In the genomic region with DNA sequence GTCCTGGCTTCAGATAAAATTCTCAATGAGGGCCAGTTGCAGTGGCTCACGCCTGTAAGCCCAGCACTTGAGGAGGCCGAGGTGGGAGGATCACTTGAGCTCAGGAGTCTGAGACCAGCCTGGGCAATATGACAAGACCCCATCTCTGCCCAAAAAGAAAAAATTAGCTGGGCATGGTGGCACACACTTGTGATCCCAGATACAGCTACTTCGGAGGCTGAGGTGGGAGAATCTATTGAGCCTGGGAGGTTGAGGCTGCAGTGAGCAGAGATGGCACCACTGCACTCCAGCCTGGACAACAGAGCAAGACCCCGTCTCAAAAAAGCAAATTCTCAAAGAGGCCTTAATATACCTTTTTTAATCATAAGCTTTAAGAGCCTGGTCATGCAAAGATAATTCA, we compare ENCODE assay signal across 15 cellular contexts.
A peak's percentile ranks its signal among the peaks of the same experiment; 100 is the strongest.
DNase-seq lines count a peak whose midpoint lies in the region; ATAC-seq and TF ChIP-seq lines count a peak whose summit lies in the region.
"Had no signal": no experiment of that assay in that cellular context is flagged by ENCODE, and none has a peak within 500 bp of the region (broad histone marks: within the 10 kb centered on the region; RNA-seq: fewer than 3 reads in every experiment).

No MANE protein-coding gene starts in this region.

- peak overlapping the region; percentile 63 for H3K27ac ChIP-seq in BLaER1
- peak overlapping the region; percentile 50; the same call in 1 of the 2 replicates for H3K27ac ChIP-seq in DND-41 (ENCODE audit: low read length)
- H3K27ac ChIP-seq in gastrocnemius medialis: peak overlapping the region; percentile 38 to 93 (median 68)
- H3K27ac ChIP-seq in naive thymus-derived CD4-positive, alpha-beta T cell (ENCODE audit: low read depth, low read length): no peak overlapping the region
- H3K27ac ChIP-seq: C4-2B had no signal

- in situ Hi-C loops in gastrocnemius medialis (cut with MboI; ENCODE audit: low sequenced_read_pairs in 4 of 4): no loop called here

- POLR2A ChIA-PET in naive thymus-derived CD4-positive, alpha-beta T cell (lab: Charles Lee): no interaction called here

- H3K4me3 Mint-ChIP-seq in dendritic cell treated with granulocyte-macrophage colony-stimulating factor and Interleukin-4, amounts not matched to agents 40 ng/mL and 50 ng/mL, for 4 days: no peak overlapping the region
- no peak overlapping the region for H3K4me3 Mint-ChIP-seq in naive thymus-derived CD4-positive, alpha-beta T cell
- H3K4me3 Mint-ChIP-seq: B cell; CD4-positive, alpha-beta memory T cell; IgD-negative memory B cell had no signal

- no peak for ATAC-seq in DND-41 (ENCODE audit: insufficient read depth, low read depth)
- ATAC-seq in gastrocnemius medialis: no peak
- no peak for ATAC-seq in naive thymus-derived CD4-positive, alpha-beta T cell
- ATAC-seq in HG03442 (IDR thresholded peaks at IDR 0.05; ENCODE audit: unreplicated experiment): no peak
- ATAC-seq: HCT116 had no signal

- H3K36me3 ChIP-seq in BLaER1: peaks cover 44% of the 10 kb centered on the region
- H3K36me3 ChIP-seq in DND-41 (ENCODE audit: insufficient read depth, low read length): peaks cover 7% of the 10 kb centered on the region; the same call in 1 of the 2 replicates
- H3K36me3 ChIP-seq in gastrocnemius medialis: no peaks in the 10 kb centered on the region
- H3K36me3 ChIP-seq in naive thymus-derived CD4-positive, alpha-beta T cell (ENCODE audit: control insufficient read depth in 2 of 3, insufficient read depth in 3 of 3, low read length in 3 of 3): no peaks in the 10 kb centered on the region

- H3K4me3 ChIP-seq in BLaER1 (no peak overlapping the region), DND-41 (ENCODE audit: low read depth in 1 of 2, low read length in 2 of 2) (no peak overlapping the region), gastrocnemius medialis (no peak overlapping the region)
- H3K4me3 ChIP-seq in naive thymus-derived CD4-positive, alpha-beta T cell (ENCODE audit: low read length): no peak overlapping the region

- no peaks in the 10 kb centered on the region for H3K27me3 ChIP-seq in BLaER1
- H3K27me3 ChIP-seq in DND-41 (ENCODE audit: insufficient read depth, low read length, poor library complexity): no peaks in the 10 kb centered on the region
- no peaks in the 10 kb centered on the region for H3K27me3 ChIP-seq in gastrocnemius medialis
- no peaks in the 10 kb centered on the region for H3K27me3 ChIP-seq in naive thymus-derived CD4-positive, alpha-beta T cell (ENCODE audit: control insufficient read depth in 2 of 2, insufficient read depth in 2 of 2, low read length in 2 of 2)

- H2AFZ ChIP-seq in DND-41 (ENCODE audit: low read depth, low read length): no peak overlapping the region

- peaks cover 94% of the 10 kb centered on the region for H3K79me2 ChIP-seq in DND-41 (ENCODE audit: insufficient read depth, low read length)

- TF ChIP-seq CTCF in DND-41 (IDR thresholded peaks at IDR 0.05; ENCODE audit: borderline replicate concordance, extremely low read depth, low read length, poor library complexity, severe bottlenecking): no peak
- no peak for TF ChIP-seq CTCF in gastrocnemius medialis (IDR thresholded peaks at IDR 0.05 in 4 of 5, conservative IDR thresholded peaks at IDR 0.05 in 1 of 5)

- intact Hi-C loops in dendritic cell treated with granulocyte-macrophage colony-stimulating factor and Interleukin-4, amounts not matched to agents 40 ng/mL and 50 ng/mL, for 4 days (cut with micrococcal nuclease): no loop called here
- intact Hi-C loops in gastrocnemius medialis (cut with DNase I; ENCODE audit: low total_unique reads): no loop called here
- intact Hi-C loops in naive thymus-derived CD4-positive, alpha-beta T cell (cut with micrococcal nuclease): no loop called here

- CTCF ChIA-PET in naive thymus-derived CD4-positive, alpha-beta T cell (lab: Charles Lee): no interaction called here

- H3K4me1 Mint-ChIP-seq in dendritic cell treated with granulocyte-macrophage colony-stimulating factor and Interleukin-4, amounts not matched to agents 40 ng/mL and 50 ng/mL, for 4 days (ENCODE audit: low read depth): peaks cover 27% of the 10 kb centered on the region
- H3K4me1 Mint-ChIP-seq in naive thymus-derived CD4-positive, alpha-beta T cell: peaks cover 4 to 19% (median 12%) of the 10 kb centered on the region in 7 donors

- H3K9me3 ChIP-seq in BLaER1 (no peaks in the 10 kb centered on the region), DND-41 (ENCODE audit: insufficient read depth, low read length, severe bottlenecking) (no peaks in the 10 kb centered on the region), gastrocnemius medialis (no peaks in the 10 kb centered on the region)
- no peaks in the 10 kb centered on the region for H3K9me3 ChIP-seq in naive thymus-derived CD4-positive, alpha-beta T cell (ENCODE audit: control insufficient read depth in 2 of 3, low read length in 3 of 3)

- H3K36me3 Mint-ChIP-seq in dendritic cell treated with granulocyte-macrophage colony-stimulating factor and Interleukin-4, amounts not matched to agents 40 ng/mL and 50 ng/mL, for 4 days (ENCODE audit: low read depth): peaks cover 11% of the 10 kb centered on the region
- peaks cover 0 to 25% (median 0%) of the 10 kb centered on the region in 5 donors for H3K36me3 Mint-ChIP-seq in naive thymus-derived CD4-positive, alpha-beta T cell

- DNase-seq in DND-41 (no peak), gastrocnemius medialis (no peak), OCI-M2 (lab: John Stamatoyannopoulos, UW; ENCODE audit: unreplicated experiment) (no peak)
- no peak for DNase-seq in naive thymus-derived CD4-positive, alpha-beta T cell
- DNase-seq: CD4-positive, alpha-beta memory T cell; DMS153; DMS79 treated with DMSO at 0.1 percent for 48 hours; GDM1 had no signal

- H3K4me1 ChIP-seq in BLaER1 (peaks cover 100% of the 10 kb centered on the region), DND-41 (ENCODE audit: insufficient read depth, low read length) (peaks cover 39% of the 10 kb centered on the region), gastrocnemius medialis (peaks cover 52 to 61% of the 10 kb centered on the region in 2 donors)
- no peaks in the 10 kb centered on the region for H3K4me1 ChIP-seq in naive thymus-derived CD4-positive, alpha-beta T cell (ENCODE audit: control insufficient read depth in 2 of 2, insufficient read depth in 2 of 2, low read length in 2 of 2)

- no peak overlapping the region for H3K4me2 ChIP-seq in BLaER1
- H3K4me2 ChIP-seq in DND-41 (ENCODE audit: insufficient read depth, low read length): no peak overlapping the region

- H3K27ac Mint-ChIP-seq in dendritic cell treated with granulocyte-macrophage colony-stimulating factor and Interleukin-4, amounts not matched to agents 40 ng/mL and 50 ng/mL, for 4 days: peak overlapping the region; percentile 41
- H3K27ac Mint-ChIP-seq in naive thymus-derived CD4-positive, alpha-beta T cell: no peak overlapping the region
- H3K27ac Mint-ChIP-seq: B cell; CD4-positive, alpha-beta memory T cell; IgD-negative memory B cell had no signal

- TF ChIP-seq POLR2A in gastrocnemius medialis (IDR thresholded peaks at IDR 0.05): no peak

- H3K9me3 Mint-ChIP-seq in dendritic cell treated with granulocyte-macrophage colony-stimulating factor and Interleukin-4, amounts not matched to agents 40 ng/mL and 50 ng/mL, for 4 days: no peaks in the 10 kb centered on the region
- peaks cover 0 to 2% (median 0%) of the 10 kb centered on the region in 11 donors for H3K9me3 Mint-ChIP-seq in naive thymus-derived CD4-positive, alpha-beta T cell
- H3K9me3 Mint-ChIP-seq: CD4-positive, alpha-beta memory T cell; IgD-negative memory B cell had no signal

- H4K20me1 ChIP-seq in BLaER1 (peaks cover 15% of the 10 kb centered on the region), DND-41 (ENCODE audit: insufficient read depth, low read length) (0 out of 2 replicates have a peak, but pooled peaks cover 8% of the 10 kb centered on the region)

- peak overlapping the region; percentile 4; the same call in 1 of the 2 replicates for H3K9ac ChIP-seq in BLaER1
- no peak overlapping the region for H3K9ac ChIP-seq in DND-41 (ENCODE audit: low read depth, low read length)

- H3K27me3 Mint-ChIP-seq in dendritic cell treated with granulocyte-macrophage colony-stimulating factor and Interleukin-4, amounts not matched to agents 40 ng/mL and 50 ng/mL, for 4 days: no peaks in the 10 kb centered on the region
- H3K27me3 Mint-ChIP-seq in naive thymus-derived CD4-positive, alpha-beta T cell: no peaks in the 10 kb centered on the region
- H3K27me3 Mint-ChIP-seq: B cell; CD4-positive, alpha-beta memory T cell; IgD-negative memory B cell had no signal
